In genomic region chr19:54478677-54479266, GRCh38 we compare ENCODE assay signal across 8 cellular contexts.
DNase-seq lines count a peak whose midpoint lies in the region; ATAC-seq lines count a peak whose summit lies in the region.

No MANE protein-coding gene starts in this region.

- ATAC-seq in HG02798 (IDR thresholded peaks at IDR 0.05; ENCODE audit: poor library complexity, unreplicated experiment), result no peak

- DNase-seq in ACHN, result peak; percentile 31
- peak; percentile 59 for DNase-seq in ELR (ENCODE audit: low read depth)
- peak; percentile 46 for DNase-seq in NCI-H2029 treated with DMSO at 0.1 percent for 48 hours (lab: John Stamatoyannopoulos, UW)
- peak; percentile 58 for DNase-seq in amniotic epithelial cell (ENCODE audit: low read depth)
- peak; percentile 26 for DNase-seq in kidney tubule cell (ENCODE audit: low spot score)
- DNase-seq in activated CD4-positive, CD25-positive, alpha-beta regulatory T cell (lab: John Stamatoyannopoulos, UW), result no peak
- no peak for DNase-seq in activated T-cell treated with anti-CD3 and anti-CD28 coated beads, Interleukin-2, amount 50 U/mL, for 48 hours

- in situ Hi-C loops in ACHN (cut with HindIII; ENCODE audit: low pct_ligation_motif_present, low pct_unique_long_range_greater_than_20kb, low sequenced_read_pairs), result no loop called here

Comparison
In these comparisons a context has a peak if more than half of its experiments do, and no peak if none do; other contexts are left out.
1. DNase-seq: peak in ACHN (single experiment), ELR (single experiment), NCI-H2029 treated with DMSO at 0.1 percent for 48 hours (single experiment), amniotic epithelial cell (single experiment) and kidney tubule cell (single experiment); none in activated CD4-positive, CD25-positive, alpha-beta regulatory T cell (0 of 4) and activated T-cell treated with anti-CD3 and anti-CD28 coated beads, Interleukin-2, amount 50 U/mL, for 48 hours (0 of 2).